In the genomic region with DNA sequence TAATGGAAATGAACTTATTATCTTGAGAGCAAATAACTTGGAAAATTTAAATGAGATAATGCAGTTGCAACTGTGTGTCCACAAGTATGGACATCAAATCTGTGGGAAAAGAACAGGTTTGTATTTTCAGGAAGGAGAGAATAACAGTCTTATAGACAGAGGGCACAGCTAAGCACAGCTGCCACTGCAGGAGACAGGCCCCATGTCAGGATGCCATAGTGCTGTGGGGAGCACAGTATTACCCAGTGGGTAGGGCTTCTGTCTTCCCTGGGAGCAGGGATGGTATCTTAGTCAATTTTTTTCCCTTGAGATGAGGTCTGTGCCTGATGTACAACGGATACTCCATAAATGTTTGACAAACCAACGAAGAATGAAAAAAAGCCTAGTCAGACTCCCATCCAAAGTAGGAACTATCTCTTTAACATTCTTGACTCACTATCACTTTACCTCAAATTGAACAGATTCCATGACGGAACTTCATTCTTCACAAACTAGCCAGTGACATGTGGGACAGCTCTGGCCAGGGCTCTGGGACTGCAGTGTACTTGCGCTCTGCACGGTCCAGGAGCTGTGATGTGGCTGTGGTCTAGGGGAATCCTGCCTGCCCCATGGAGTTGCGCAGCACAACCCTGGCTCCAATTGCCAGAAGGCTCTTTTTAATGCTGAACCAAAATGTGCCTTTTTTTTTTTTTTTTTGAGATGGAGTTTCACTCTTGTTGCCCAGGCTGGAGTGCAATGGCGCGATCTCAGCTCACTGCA, we compare ENCODE assay signal across 1 cellular context.
TF ChIP-seq lines count a peak whose summit lies in the region.

No MANE protein-coding gene starts in this region.

TF ChIP-seq in IMR-90, 13 proteins besides CTCF, POLR2A, EP300 and RAD21:
- TF ChIP-seq BHLHE40 (IDR thresholded peaks at IDR 0.05; ENCODE audit: low read depth, low read length) (no peak), NFE2L2 (IDR thresholded peaks at IDR 0.05; ENCODE audit: low read depth, low read length) (no peak), ELK1 (IDR thresholded peaks at IDR 0.05; ENCODE audit: borderline replicate concordance, low read depth, low read length) (no peak), MXI1 (IDR thresholded peaks at IDR 0.05; ENCODE audit: borderline replicate concordance, low read depth, low read length) (no peak), RFX5 (IDR thresholded peaks at IDR 0.05; ENCODE audit: low read depth, low read length) (no peak), RCOR1 (IDR thresholded peaks at IDR 0.05; ENCODE audit: insufficient replicate concordance, low read length) (no peak), CEBPB (IDR thresholded peaks at IDR 0.05; ENCODE audit: low read depth, low read length) (no peak)
TF ChIP-seq in IMR-90: peak in this region for 0.
